ENCODE assay signal across 1 cellular context in genomic region chr3:72338942-72339749, GRCh38.
TF ChIP-seq lines count a peak whose summit lies in the region.

No MANE protein-coding gene starts in this region.

TF ChIP-seq in K562, 482 proteins besides CTCF, POLR2A, EP300 and RAD21 (continued from another document):
- TF ChIP-seq SMARCC2 (IDR thresholded peaks at IDR 0.05; ENCODE audit: low read depth) = no peak
- TF ChIP-seq ARID3A (IDR thresholded peaks at IDR 0.05; ENCODE audit: borderline replicate concordance, low read depth, low read length) = no peak
